In genomic region chr6:135182993-135183531, GRCh38 we compare ENCODE assay signal across 8 cellular contexts. TPM values are rescaled to one million over a fixed set of nuclear protein-coding genes. Genes with fewer than 3 reads are reported as not detected.
DNase-seq lines count a peak whose midpoint lies in the region; ATAC-seq and TF ChIP-seq lines count a peak whose summit lies in the region.
"Had no signal": no experiment of that assay in that cellular context is flagged by ENCODE, and none has a peak within 500 bp of the region (broad histone marks: within the 10 kb centered on the region; RNA-seq: fewer than 3 reads in every experiment).

No MANE protein-coding gene starts in this region.

- H3K36me3 Mint-ChIP-seq in progenitor cell of endocrine pancreas (ENCODE audit: insufficient read depth), result no peaks in the 10 kb centered on the region

- H3K4me1 Mint-ChIP-seq in progenitor cell of endocrine pancreas (ENCODE audit: low read depth), result peaks cover 14% of the 10 kb centered on the region

- DNase-seq in NCI-H2171 treated with DMSO at 0.1 percent for 48 hours (lab: John Stamatoyannopoulos, UW), result peak; percentile 66
- peak; percentile 81 for DNase-seq in activated CD8-positive, alpha-beta memory T cell treated with anti-CD3 and anti-CD28 coated beads, Interleukin-2, amount 50 U/mL, for 4 hours
- no peak for DNase-seq in fibroblast of pulmonary artery (ENCODE audit: low read depth)
- DNase-seq in progenitor cell of endocrine pancreas (ENCODE audit: low spot score, unreplicated experiment), result peak; percentile 15
- no peak for DNase-seq in midbrain (lab: John Stamatoyannopoulos, UW)

- peaks cover 35% of the 10 kb centered on the region for H3K27me3 Mint-ChIP-seq in progenitor cell of endocrine pancreas

- H3K27ac Mint-ChIP-seq in progenitor cell of endocrine pancreas, result no peak overlapping the region

- no peaks in the 10 kb centered on the region for H3K9me3 Mint-ChIP-seq in progenitor cell of endocrine pancreas (ENCODE audit: low read depth)

- TF ChIP-seq CTCF in fibroblast of pulmonary artery (IDR thresholded peaks at IDR 0.05; ENCODE audit: low read length, missing control alignments) (no peak), progenitor cell of endocrine pancreas (IDR thresholded peaks at IDR 0.05; ENCODE audit: unreplicated experiment) (peak; percentile 21)

- H3K4me3 Mint-ChIP-seq in progenitor cell of endocrine pancreas (ENCODE audit: low read depth), result peak overlapping the region; percentile 85

- peak overlapping the region; percentile 63 for H3K4me3 ChIP-seq in fibroblast of pulmonary artery (replicated peaks; ENCODE audit: low read depth, low read length)

- ATAC-seq in GM18858 (IDR thresholded peaks at IDR 0.05; ENCODE audit: unreplicated experiment), result peak; percentile 28
- peak; percentile 56 for ATAC-seq in HG02885 (IDR thresholded peaks at IDR 0.05; ENCODE audit: poor library complexity, unreplicated experiment)

RNA-seq across cellular contexts. Expression of gene MYB, which starts 2.0 kb away (rescaled TPM):
- 4.6 and 5.6 TPM in 2 replicates for total RNA-seq in progenitor cell of endocrine pancreas
- total RNA-seq: lung microvascular endothelial cell had no signal

Comparison
In these comparisons a context has a peak if more than half of its experiments do, and no peak if none do; other contexts are left out.
1. DNase-seq: peak in NCI-H2171 treated with DMSO at 0.1 percent for 48 hours (single experiment), activated CD8-positive, alpha-beta memory T cell treated with anti-CD3 and anti-CD28 coated beads, Interleukin-2, amount 50 U/mL, for 4 hours (single experiment) and progenitor cell of endocrine pancreas (single experiment); none in fibroblast of pulmonary artery (single experiment) and midbrain (single experiment).